Comparison of ENCODE assay signal across 10 cellular contexts in genomic region chr2:75523313-75524275, GRCh38. TPM values are rescaled to one million over a fixed set of nuclear protein-coding genes. Genes with fewer than 3 reads are reported as not detected.
DNase-seq lines count a peak whose midpoint lies in the region; ATAC-seq, FAIRE-seq and TF ChIP-seq lines count a peak whose summit lies in the region.
"Had no signal": no experiment of that assay in that cellular context is flagged by ENCODE, and none has a peak within 500 bp of the region (broad histone marks: within the 10 kb centered on the region; RNA-seq: fewer than 3 reads in every experiment).

No MANE protein-coding gene starts in this region.

- H3K4me3 ChIP-seq in GM23248 (no peak overlapping the region), PC-9 (no peak overlapping the region), heart right ventricle (no peak overlapping the region)

- H4K20me1 ChIP-seq in GM23248 (ENCODE audit: insufficient read depth) (peaks cover 47% of the 10 kb centered on the region), PC-9 (ENCODE audit: insufficient read depth) (no peaks in the 10 kb centered on the region)

- FAIRE-seq in GM12891 (lab: Jason Lieb, UNC): no peak

- H3K4me1 ChIP-seq in GM23248 (ENCODE audit: insufficient read depth) (peaks cover 64% of the 10 kb centered on the region), PC-9 (replicated peaks; ENCODE audit: insufficient read depth) (peaks cover 59% of the 10 kb centered on the region), heart right ventricle (no peaks in the 10 kb centered on the region)

- H3K4me2 ChIP-seq in GM23248 (ENCODE audit: unreplicated experiment) (no peak overlapping the region), PC-9 (peak overlapping the region; percentile 10)

- H3K79me2 ChIP-seq in GM23248 (ENCODE audit: insufficient read depth): peaks cover 100% of the 10 kb centered on the region
- peaks cover 1% of the 10 kb centered on the region; the same call in 1 of the 2 replicates for H3K79me2 ChIP-seq in PC-9 (ENCODE audit: low read depth)

- 68 to 73% methylated on average over 6 of the region's 6 CpGs for WGBS in GM23248 (ENCODE audit: low coverage in 1 of 2, low lambda C conversion rate in 2 of 2, missing lambda C conversion rate in 2 of 2), 2 experiments
- 78 to 82% methylated on average over 6 of the region's 6 CpGs for WGBS in heart right ventricle, 2 donors

- H3K9me3 ChIP-seq in GM23248 (ENCODE audit: low read depth) (no peaks in the 10 kb centered on the region), PC-9 (ENCODE audit: insufficient read depth, low read depth) (no peaks in the 10 kb centered on the region), heart right ventricle (no peaks in the 10 kb centered on the region)

- H3K9me2 ChIP-seq in GM23248 (ENCODE audit: insufficient read depth) (no peaks in the 10 kb centered on the region), PC-9 (ENCODE audit: insufficient read depth) (no peaks in the 10 kb centered on the region)

- no peak overlapping the region for H3K9ac ChIP-seq in GM23248

- CTCF ChIA-PET in PC-9 (lab: Charles Lee): interaction anchor here (0.6 to 1.7 kb wide), 2 partner anchors 48 to 83 kb away, joined by 3 to 8 read pairs; no protein-coding TSS in a partner anchor

- in situ Hi-C loops in GM23248 (cut with MboI): no loop called here

- H3K27ac ChIP-seq in GM23248 (no peak overlapping the region), PC-9 (peak overlapping the region; percentile 17), heart right ventricle (no peak overlapping the region)

- DNase-seq in EH (ENCODE audit: low read depth) (peak; percentile 77), GM23248 (peak; percentile 62), PC-9 (peak; percentile 52 to 99), glomerular visceral epithelial cell (ENCODE audit: extremely low spot score) (peak; percentile 83), heart right ventricle (no peak), NCI-H2227 (lab: John Stamatoyannopoulos, UW; ENCODE audit: unreplicated experiment) (no peak), GM12891 (ENCODE audit: insufficient read length, low spot score) (no peak)
- DNase-seq in stimulated activated CD8-positive, alpha-beta memory T cell treated with anti-CD3 and anti-CD28 coated beads, Interleukin-4, amount 100 ng/mL, for 48 hours: no peak
- DNase-seq: left cardiac atrium had no signal

- no peak for TF ChIP-seq CTCF in PC-9 (conservative IDR thresholded peaks at IDR 0.05)
- no peak for TF ChIP-seq CTCF in heart right ventricle (IDR thresholded peaks at IDR 0.05)

- H3K36me3 ChIP-seq in GM23248 (ENCODE audit: low read depth): peaks cover 42% of the 10 kb centered on the region
- H3K36me3 ChIP-seq in PC-9 (ENCODE audit: low read depth): no peaks in the 10 kb centered on the region; the same call in 1 of the 2 replicates
- no peaks in the 10 kb centered on the region for H3K36me3 ChIP-seq in heart right ventricle

- TF ChIP-seq POLR2A in GM12891 (IDR thresholded peaks at IDR 0.05; ENCODE audit: low read depth, low read length): no peak

- ATAC-seq in heart right ventricle: no peak
- ATAC-seq: Right ventricle myocardium inferior had no signal

- H2AFZ ChIP-seq in GM23248 (no peak overlapping the region), PC-9 (no peak overlapping the region)

- BruUV-seq in PC-9 (replicated peaks; lab: Mats Ljungman, UMichigan): no TSS peak

- H3K27me3 ChIP-seq in GM23248 (replicated peaks; ENCODE audit: insufficient read depth): no peaks in the 10 kb centered on the region
- no peaks in the 10 kb centered on the region for H3K27me3 ChIP-seq in PC-9 (ENCODE audit: insufficient read depth, low read depth)
- peaks cover 0 to 2% (median 0%) of the 10 kb centered on the region in 7 donors for H3K27me3 ChIP-seq in heart right ventricle

- POLR2A ChIA-PET in PC-9 (lab: Charles Lee; ENCODE audit: unreplicated experiment): interaction anchor here (0.5 to 0.6 kb wide), 2 partner anchors 1607 to 1658 kb away, joined by 3 read pairs; no protein-coding TSS in a partner anchor

- H3F3A ChIP-seq in GM23248 (ENCODE audit: insufficient read depth): peaks cover 62% of the 10 kb centered on the region
- H3F3A ChIP-seq in PC-9 (ENCODE audit: insufficient read depth, low read depth): peaks cover 32% of the 10 kb centered on the region

- intact Hi-C loops in PC-9 (cut with micrococcal nuclease; ENCODE audit: unreplicated experiment): loop anchor here (1.0 kb wide), 1 partner anchor 83 kb away; no protein-coding TSS in a partner anchor
- intact Hi-C loops in heart right ventricle (cut with DNase I): loop anchor here in 1 of 10 donors (1.0 kb wide), 1 partner anchor 21 kb away; no protein-coding TSS in a partner anchor

TF ChIP-seq in GM12891, 5 proteins besides CTCF, POLR2A, EP300 and RAD21:
- TF ChIP-seq POU2F2 (IDR thresholded peaks at IDR 0.05; ENCODE audit: low read depth, low read length) (no peak), POLR2AphosphoS5 (IDR thresholded peaks at IDR 0.05; ENCODE audit: low read depth, low read length) (no peak), TAF1 (IDR thresholded peaks at IDR 0.05; ENCODE audit: low read depth, low read length) (no peak), PAX5 (IDR thresholded peaks at IDR 0.05; ENCODE audit: insufficient read depth, low read length, severe bottlenecking) (no peak), SPI1 (IDR thresholded peaks at IDR 0.05; ENCODE audit: low read depth, low read length) (no peak)

RNA-seq across cellular contexts. Expression of gene EVA1A, which starts 37.1 kb away (rescaled TPM):
- 95.6 and 126 TPM in 2 replicates for total RNA-seq in GM23248 (2014; rRNA removed; shearing (Covaris generic))
- 145 and 149 TPM in 2 replicates for polyA plus RNA-seq in GM23248 (2016; fragmentation: Nextera tagmentation; extraction: Ambion mirVana)
- total RNA-seq in PC-9 (2021): 10.8 and 18.2 TPM in 2 replicates
- 1 to 10 TPM in 4 of 10 donors, under 1 TPM in 6; 0.17 to 3.4 (median 0.99) TPM for total RNA-seq in heart right ventricle
- 1 to 10 TPM in 1 of 2 donors, under 1 TPM in 1; 0.73 to 1.8 TPM for polyA plus RNA-seq in heart right ventricle
- polyA plus RNA-seq in GM12891 (2012; ENCODE audit: low read depth, missing spikeins): not detected

Comparison
In these comparisons a context has a peak if more than half of its experiments do, and no peak if none do; other contexts are left out.
1. DNase-seq: peak in EH (single experiment), GM23248 (single experiment), PC-9 (2 of 2) and glomerular visceral epithelial cell (single experiment); none in heart right ventricle (0 of 2), NCI-H2227 (single experiment), stimulated activated CD8-positive, alpha-beta memory T cell treated with anti-CD3 and anti-CD28 coated beads, Interleukin-4, amount 100 ng/mL, for 48 hours (single experiment) and GM12891 (single experiment).